Comparison of ENCODE assay signal across 21 cellular contexts in genomic region chr6:16127471-16127870, GRCh38. TPM values are rescaled to one million over a fixed set of nuclear protein-coding genes. Genes with fewer than 3 reads are reported as not detected.
DNase-seq lines count a peak whose midpoint lies in the region; ATAC-seq and TF ChIP-seq lines count a peak whose summit lies in the region.
"Had no signal": no experiment of that assay in that cellular context is flagged by ENCODE, and none has a peak within 500 bp of the region (broad histone marks: within the 10 kb centered on the region; RNA-seq: fewer than 3 reads in every experiment).

No MANE protein-coding gene starts in this region.

- intact Hi-C loops in activated B cell treated with CpG ODN at 0.5 μM for 24 hours (cut with micrococcal nuclease) (loop anchor here (5.0 to 10.0 kb wide), 4 partner anchors 40 to 1393 kb away; no protein-coding TSS in a partner anchor), right cardiac atrium (cut with DNase I) (loop anchor here in 1 of 4 donors (5.0 kb wide), 1 partner anchor 435 kb away; no protein-coding TSS in a partner anchor)

- CTCF ChIA-PET in activated B cell treated with CpG ODN at 0.5 μM for 24 hours (lab: Charles Lee) = interaction anchor here (0.8 to 2.6 kb wide), 5 partner anchors 9 to 435 kb away, joined by 3 to 42 read pairs (median 11); no protein-coding TSS in a partner anchor

- H3K4me1 Mint-ChIP-seq in activated naive CD4-positive, alpha-beta T cell treated with anti-CD3 and anti-CD28 coated beads, Interleukin-2, amount 50 U/mL, for 24 hours = peaks cover 28% of the 10 kb centered on the region
- H3K4me1 Mint-ChIP-seq in activated B cell treated with CpG ODN at 0.5 μM for 24 hours (peaks cover 45% of the 10 kb centered on the region), immature natural killer cell (peaks cover 43 to 57% of the 10 kb centered on the region in 2 donors)
- H3K4me1 Mint-ChIP-seq in stimulated activated naive CD8-positive, alpha-beta T cell treated with anti-CD3 and anti-CD28 coated beads, Interleukin-15, amount 100 ng/mL, for 72 hours = peaks cover 6% of the 10 kb centered on the region

- peak overlapping the region; percentile 48 for H3K4me3 Mint-ChIP-seq in activated naive CD4-positive, alpha-beta T cell treated with anti-CD3 and anti-CD28 coated beads, Interleukin-2, amount 50 U/mL, for 24 hours
- peak overlapping the region; percentile 74 for H3K4me3 Mint-ChIP-seq in activated B cell treated with CpG ODN at 0.5 μM for 24 hours
- H3K4me3 Mint-ChIP-seq in immature natural killer cell = peak overlapping the region; percentile 66 to 86 (median 75)
- H3K4me3 Mint-ChIP-seq in stimulated activated naive CD8-positive, alpha-beta T cell treated with anti-CD3 and anti-CD28 coated beads, Interleukin-15, amount 100 ng/mL, for 72 hours = peak overlapping the region; percentile 0 to 37

- no peak overlapping the region for H3K4me3 ChIP-seq in right cardiac atrium (ENCODE audit: low read length)
- H3K4me3 ChIP-seq: sigmoid colon had no signal

- H3K4me1 ChIP-seq in right cardiac atrium (ENCODE audit: control insufficient read depth, insufficient read depth, low read length) = no peaks in the 10 kb centered on the region

- H3K9me3 ChIP-seq in right cardiac atrium (ENCODE audit: control insufficient read depth, low read length) = no peaks in the 10 kb centered on the region
- H3K9me3 ChIP-seq: sigmoid colon, suprapubic skin had no signal

- H3K27ac Mint-ChIP-seq in activated naive CD4-positive, alpha-beta T cell treated with anti-CD3 and anti-CD28 coated beads, Interleukin-2, amount 50 U/mL, for 24 hours = no peak overlapping the region
- H3K27ac Mint-ChIP-seq in activated naive CD4-positive, alpha-beta T cell treated with anti-CD3 and anti-CD28 coated beads, Interleukin-2, amount 50 U/mL, for 72 hours = no peak overlapping the region
- H3K27ac Mint-ChIP-seq in activated B cell treated with CpG ODN at 0.5 μM for 24 hours = peak overlapping the region; percentile 6
- H3K27ac Mint-ChIP-seq in immature natural killer cell = peak overlapping the region in 4 of 6 donors; percentile 50 to 97 (median 77)
- H3K27ac Mint-ChIP-seq in stimulated activated naive CD8-positive, alpha-beta T cell treated with anti-CD3 and anti-CD28 coated beads, Interleukin-15, amount 100 ng/mL, for 72 hours = no peak overlapping the region

- H3K36me3 Mint-ChIP-seq in activated naive CD4-positive, alpha-beta T cell treated with anti-CD3 and anti-CD28 coated beads, Interleukin-2, amount 50 U/mL, for 24 hours = no peaks in the 10 kb centered on the region
- H3K36me3 Mint-ChIP-seq in activated naive CD4-positive, alpha-beta T cell treated with anti-CD3 and anti-CD28 coated beads, Interleukin-2, amount 50 U/mL, for 72 hours = peaks cover 11 to 13% of the 10 kb centered on the region in 2 donors
- H3K36me3 Mint-ChIP-seq in activated B cell treated with CpG ODN at 0.5 μM for 24 hours (ENCODE audit: low read depth) = peaks cover 5% of the 10 kb centered on the region
- H3K36me3 Mint-ChIP-seq in immature natural killer cell = peaks cover 0 to 16% (median 14%) of the 10 kb centered on the region in 3 donors

- peaks cover 3% of the 10 kb centered on the region for H3K27me3 Mint-ChIP-seq in activated naive CD4-positive, alpha-beta T cell treated with anti-CD3 and anti-CD28 coated beads, Interleukin-2, amount 50 U/mL, for 24 hours
- H3K27me3 Mint-ChIP-seq in activated B cell treated with CpG ODN at 0.5 μM for 24 hours = no peaks in the 10 kb centered on the region
- H3K27me3 Mint-ChIP-seq in immature natural killer cell (ENCODE audit: low read depth in 3 of 3) = peaks cover 18 to 42% (median 29%) of the 10 kb centered on the region in 3 donors
- peaks cover 36% of the 10 kb centered on the region for H3K27me3 Mint-ChIP-seq in stimulated activated naive CD8-positive, alpha-beta T cell treated with anti-CD3 and anti-CD28 coated beads, Interleukin-15, amount 100 ng/mL, for 72 hours

- H3K27me3 ChIP-seq in right cardiac atrium (ENCODE audit: control insufficient read depth, insufficient read depth) = no peaks in the 10 kb centered on the region
- H3K27me3 ChIP-seq: sigmoid colon, suprapubic skin had no signal

- POLR2A ChIA-PET in activated B cell treated with CpG ODN at 0.5 μM for 24 hours (lab: Charles Lee) = interaction anchor here (0.7 to 5.5 kb wide), 3 partner anchors 190 to 226 kb away, joined by 9 to 64 read pairs (median 21); no protein-coding TSS in a partner anchor

- no peak for TF ChIP-seq CTCF in activated B cell treated with CpG ODN at 0.5 μM for 24 hours (IDR thresholded peaks at IDR 0.05)

- WGBS in right cardiac atrium = 96% methylated on average over 12 of the region's 12 CpGs

- no peak overlapping the region for H3K27ac ChIP-seq in right cardiac atrium (ENCODE audit: low read length)
- H3K27ac ChIP-seq: HL-60, sigmoid colon, suprapubic skin had no signal

- no peak for DNase-seq in activated naive CD4-positive, alpha-beta T cell treated with anti-CD3 and anti-CD28 coated beads, Interleukin-2, amount 50 U/mL, for 72 hours (ENCODE audit: low spot score in 2 of 2)
- DNase-seq in activated B cell treated with CpG ODN at 0.5 μM for 24 hours = no peak
- DNase-seq in immature natural killer cell = no peak
- no peak for DNase-seq in stimulated activated naive CD8-positive, alpha-beta T cell treated with anti-CD3 and anti-CD28 coated beads, Interleukin-15, amount 100 ng/mL, for 72 hours
- DNase-seq in right cardiac atrium = no peak
- DNase-seq: activated effector memory CD4-positive, alpha-beta T cell treated with Interleukin-2 at 50 U/mL for 16 hours; cortex of kidney; foreskin fibroblast; GF-D8; mesendoderm; NCI-H1092; NCI-H2081; occipital lobe; SHP77 treated with DMSO at 0.1 percent for 48 hours; sigmoid colon; T-helper 9 cell had no signal

- ATAC-seq in activated naive CD4-positive, alpha-beta T cell treated with anti-CD3 and anti-CD28 coated beads, Interleukin-2, amount 50 U/mL, for 72 hours = no peak
- ATAC-seq in activated B cell treated with CpG ODN at 0.5 μM for 24 hours (ENCODE audit: low read depth) (no peak), HG03378 (IDR thresholded peaks at IDR 0.05; ENCODE audit: unreplicated experiment) (no peak), GM18517 (IDR thresholded peaks at IDR 0.05; ENCODE audit: unreplicated experiment) (no peak), right cardiac atrium (no peak)
- no peak for ATAC-seq in stimulated activated naive CD8-positive, alpha-beta T cell treated with anti-CD3 and anti-CD28 coated beads, Interleukin-15, amount 100 ng/mL, for 72 hours

- H3K9me3 Mint-ChIP-seq in activated naive CD4-positive, alpha-beta T cell treated with anti-CD3 and anti-CD28 coated beads, Interleukin-2, amount 50 U/mL, for 24 hours = no peaks in the 10 kb centered on the region
- H3K9me3 Mint-ChIP-seq in activated naive CD4-positive, alpha-beta T cell treated with anti-CD3 and anti-CD28 coated beads, Interleukin-2, amount 50 U/mL, for 72 hours = no peaks in the 10 kb centered on the region
- no peaks in the 10 kb centered on the region for H3K9me3 Mint-ChIP-seq in activated B cell treated with CpG ODN at 0.5 μM for 24 hours
- no peaks in the 10 kb centered on the region for H3K9me3 Mint-ChIP-seq in immature natural killer cell
- H3K9me3 Mint-ChIP-seq in stimulated activated naive CD8-positive, alpha-beta T cell treated with anti-CD3 and anti-CD28 coated beads, Interleukin-15, amount 100 ng/mL, for 72 hours = no peaks in the 10 kb centered on the region

RNA-seq across cellular contexts. Expression of gene MYLIP, which starts 1.4 kb away (rescaled TPM):
- 10 to 100 TPM in 1 of 2 donors, 1 to 10 TPM in 1; 5.4 to 10.9 TPM for total RNA-seq in activated naive CD4-positive, alpha-beta T cell treated with anti-CD3 and anti-CD28 coated beads, Interleukin-2, amount 50 U/mL, for 72 hours
- total RNA-seq in activated B cell treated with CpG ODN at 0.5 μM for 24 hours (9.7 and 10.3 TPM in 2 replicates), right cardiac atrium (10 to 100 TPM; 12.6 to 25.9 (median 22.2) TPM)
- polyA plus RNA-seq in immature natural killer cell (100 to 1,000 TPM in 1 of 3 donors, 10 to 100 TPM in 2; 72.0 to 142 (median 99.0) TPM), right cardiac atrium (13.0 TPM)

Comparison
In these comparisons a context has a peak if more than half of its experiments do, and no peak if none do; other contexts are left out.
1. H3K27ac Mint-ChIP-seq: peak in activated B cell treated with CpG ODN at 0.5 μM for 24 hours (single experiment) and immature natural killer cell (4 of 6); none in activated naive CD4-positive, alpha-beta T cell treated with anti-CD3 and anti-CD28 coated beads, Interleukin-2, amount 50 U/mL, for 24 hours (single experiment), activated naive CD4-positive, alpha-beta T cell treated with anti-CD3 and anti-CD28 coated beads, Interleukin-2, amount 50 U/mL, for 72 hours (0 of 2) and stimulated activated naive CD8-positive, alpha-beta T cell treated with anti-CD3 and anti-CD28 coated beads, Interleukin-15, amount 100 ng/mL, for 72 hours (0 of 2).
2. H3K4me3 Mint-ChIP-seq: peak in every context shown above with its lines; median percentile 75 in immature natural killer cell; 74 in activated B cell treated with CpG ODN at 0.5 μM for 24 hours; 48 in activated naive CD4-positive, alpha-beta T cell treated with anti-CD3 and anti-CD28 coated beads, Interleukin-2, amount 50 U/mL, for 24 hours; 18 in stimulated activated naive CD8-positive, alpha-beta T cell treated with anti-CD3 and anti-CD28 coated beads, Interleukin-15, amount 100 ng/mL, for 72 hours.